36 cellular contexts compared by ENCODE assay signal in the genomic region with DNA sequence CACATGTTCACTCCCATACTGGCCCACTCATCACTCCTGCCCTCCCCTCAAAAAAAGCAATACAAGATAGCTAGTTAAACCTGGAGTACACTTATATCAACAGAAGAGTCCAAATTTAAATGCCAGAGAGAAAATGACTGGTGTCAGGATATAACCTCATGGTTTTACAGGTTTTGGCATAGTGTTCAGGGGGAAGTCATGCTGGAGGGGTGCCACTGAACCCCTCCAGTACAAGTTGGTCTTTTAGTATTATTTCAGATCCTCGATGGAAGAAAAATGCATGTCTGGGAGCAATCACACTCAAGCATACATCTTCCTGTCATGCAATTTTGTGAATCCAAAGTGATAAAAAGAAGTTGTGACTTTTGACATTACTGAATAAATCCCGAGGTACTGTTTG. TPM values are rescaled to one million over a fixed set of nuclear protein-coding genes. Genes with fewer than 3 reads are reported as not detected.
"Had no signal": no experiment of that assay in that cellular context is flagged by ENCODE, and none has a peak within 500 bp of the region (broad histone marks: within the 10 kb centered on the region; RNA-seq: fewer than 3 reads in every experiment).

No MANE protein-coding gene starts in this region.

- H3K4me2 ChIP-seq: PC-9 had no signal

- H3K9me3 ChIP-seq: MG63 had no signal

- H3K27me3 ChIP-seq: MG63 had no signal

- H2AFZ ChIP-seq: PC-9 had no signal

- ATAC-seq: activated naive CD8-positive, alpha-beta T cell treated with anti-CD3 and anti-CD28 coated beads, Interleukin-2, amount 50 U/mL, for 24 hours; activated T-cell treated with anti-CD3 and anti-CD28 coated beads, Interleukin-2, amount 50 U/mL, for 4 hours had no signal

- H3K36me3 ChIP-seq: MG63 had no signal

- DNase-seq: activated B cell treated with CpG ODN at 0.5 μM for 24 hours; activated CD4-positive, alpha-beta memory T cell treated with anti-CD3 and anti-CD28 coated beads for 36 hours; activated CD4-positive, alpha-beta T cell treated with anti-CD3 and anti-CD28 coated beads for 4 hours; activated CD4-positive, alpha-beta T cell treated with anti-CD3 and anti-CD28 coated beads, Interleukin-2, amount 50 U/mL, for 1 hour; activated CD4-positive, CD25-positive, alpha-beta regulatory T cell treated with anti-CD3 and anti-CD28 coated beads, Interleukin-2, amount 50 U/mL, for 72 hours; activated CD8-positive, alpha-beta memory T cell treated with anti-CD3 and anti-CD28 coated beads, Interleukin-2, amount 50 U/mL, for 4 hours; activated gamma-delta T cell treated with Interleukin-2 at 50 U/mL for 16 hours; activated naive CD4-positive, alpha-beta T cell treated with anti-CD3 and anti-CD28 coated beads, Interleukin-2, amount 10 ng/mL, durations not matched to agents 7 days and 5 days; activated naive CD8-positive, alpha-beta T cell treated with anti-CD3 and anti-CD28 coated beads, Interleukin-2, amount 50 U/mL, for 24 hours; activated T-cell treated with anti-CD3 and anti-CD28 coated beads for 4 hours; activated T-cell treated with anti-CD3 and anti-CD28 coated beads, Interleukin-2, amount 50 U/mL, for 4 hours; anterior cingulate cortex; caudate nucleus; Kasumi-1; KBM-7; MG63; MV-4-11; NCI-H1092; NCI-H1436 treated with DMSO at 0.1 percent for 48 hours; NCI-H2029; NCI-H345; NCI-H524 treated with DMSO at 0.1 percent for 48 hours; PC-9; Right ventricle myocardium superior; SW 1271; T-helper 1 cell; T-helper 2 cell; T-helper 9 cell had no signal

- H3K36me3 Mint-ChIP-seq: activated CD4-positive, alpha-beta memory T cell treated with anti-CD3 and anti-CD28 coated beads for 36 hours; activated naive CD4-positive, alpha-beta T cell treated with anti-CD3 and anti-CD28 coated beads, Interleukin-2, amount 10 ng/mL, durations not matched to agents 7 days and 5 days; activated naive CD8-positive, alpha-beta T cell; brain had no signal

- FAIRE-seq: bronchial epithelial cell, RCC 7860 had no signal

- H3K27ac Mint-ChIP-seq: activated B cell treated with CpG ODN at 0.5 μM for 24 hours; activated CD4-positive, alpha-beta memory T cell treated with anti-CD3 and anti-CD28 coated beads for 36 hours; activated naive CD4-positive, alpha-beta T cell treated with anti-CD3 and anti-CD28 coated beads, Interleukin-2, amount 10 ng/mL, durations not matched to agents 7 days and 5 days; activated naive CD8-positive, alpha-beta T cell; activated naive CD8-positive, alpha-beta T cell treated with anti-CD3 and anti-CD28 coated beads, Interleukin-2, amount 50 U/mL, for 24 hours; activated T-helper 1 cell treated with anti-CD3 and anti-CD28 coated beads, Interleukin-12 subunit alpha, Interleukin-12 subunit beta, Interleukin-2, Interleukin-4 antibody, amounts not matched to agents 30 ng/mL and 10 ng/mL and 1 ng/mL, durations not matched to agents 14 hours and 24 hours and 36 hours; brain had no signal

- H3K4me3 Mint-ChIP-seq: activated B cell treated with CpG ODN at 0.5 μM for 24 hours; activated CD4-positive, alpha-beta memory T cell treated with anti-CD3 and anti-CD28 coated beads for 36 hours; activated naive CD4-positive, alpha-beta T cell treated with anti-CD3 and anti-CD28 coated beads, Interleukin-2, amount 10 ng/mL, durations not matched to agents 7 days and 5 days; activated naive CD8-positive, alpha-beta T cell; activated naive CD8-positive, alpha-beta T cell treated with anti-CD3 and anti-CD28 coated beads, Interleukin-2, amount 50 U/mL, for 24 hours; activated T-cell treated with anti-CD3 and anti-CD28 coated beads, Interleukin-2, amount 50 U/mL, for 4 hours; activated T-helper 1 cell treated with anti-CD3 and anti-CD28 coated beads, Interleukin-12 subunit alpha, Interleukin-12 subunit beta, Interleukin-2, Interleukin-4 antibody, amounts not matched to agents 30 ng/mL and 10 ng/mL and 1 ng/mL, durations not matched to agents 14 hours and 24 hours and 36 hours; brain had no signal

- H3K4me1 Mint-ChIP-seq: activated B cell treated with CpG ODN at 0.5 μM for 24 hours; activated naive CD4-positive, alpha-beta T cell treated with anti-CD3 and anti-CD28 coated beads, Interleukin-2, amount 10 ng/mL, durations not matched to agents 7 days and 5 days; activated naive CD8-positive, alpha-beta T cell treated with anti-CD3 and anti-CD28 coated beads, Interleukin-2, amount 50 U/mL, for 24 hours had no signal

- H3K9me3 Mint-ChIP-seq: activated B cell treated with CpG ODN at 0.5 μM for 24 hours; activated CD4-positive, alpha-beta memory T cell treated with anti-CD3 and anti-CD28 coated beads for 36 hours; activated naive CD4-positive, alpha-beta T cell treated with anti-CD3 and anti-CD28 coated beads, Interleukin-2, amount 10 ng/mL, durations not matched to agents 7 days and 5 days; activated naive CD8-positive, alpha-beta T cell treated with anti-CD3 and anti-CD28 coated beads, Interleukin-2, amount 50 U/mL, for 24 hours; activated T-cell treated with anti-CD3 and anti-CD28 coated beads, Interleukin-2, amount 50 U/mL, for 4 hours; activated T-helper 1 cell treated with anti-CD3 and anti-CD28 coated beads, Interleukin-12 subunit alpha, Interleukin-12 subunit beta, Interleukin-2, Interleukin-4 antibody, amounts not matched to agents 30 ng/mL and 10 ng/mL and 1 ng/mL, durations not matched to agents 14 hours and 24 hours and 36 hours; brain had no signal

- H3K4me3 ChIP-seq: MG63, PC-9, SK-N-MC had no signal

- H3K27ac ChIP-seq: PC-9, SK-N-MC, VCaP had no signal

RNA-seq across cellular contexts. Expression of a gene that starts 10.5 kb away (rescaled TPM):
- total RNA-seq: activated B cell treated with CpG ODN at 0.5 μM for 24 hours; activated CD4-positive, alpha-beta memory T cell treated with anti-CD3 and anti-CD28 coated beads for 36 hours; activated T-cell treated with anti-CD3 and anti-CD28 coated beads, Interleukin-2, amount 50 U/mL, for 4 hours; bronchial epithelial cell; NCI-H460; PC-9; Right ventricle myocardium superior had no signal
